8 cellular contexts compared by ENCODE assay signal in genomic region chr18:13381331-13381730, GRCh38.
DNase-seq lines count a peak whose midpoint lies in the region; ATAC-seq, FAIRE-seq and TF ChIP-seq lines count a peak whose summit lies in the region.
"Had no signal": no experiment of that assay in that cellular context is flagged by ENCODE, and none has a peak within 500 bp of the region (broad histone marks: within the 10 kb centered on the region; RNA-seq: fewer than 3 reads in every experiment).

No MANE protein-coding gene starts in this region.

- peak overlapping the region in 1 of 2 donors; percentile 70 for H3K4me3 ChIP-seq in kidney (ENCODE audit: low read length in 2 of 2)

- TF ChIP-seq CTCF in kidney (IDR thresholded peaks at IDR 0.05; ENCODE audit: borderline replicate concordance, extremely low read depth, insufficient read depth), result no peak

- peak overlapping the region; percentile 98 for H3K27ac Mint-ChIP-seq in activated T-helper 1 cell treated with anti-CD3 and anti-CD28 coated beads, Interleukin-12 subunit alpha, Interleukin-12 subunit beta, Interleukin-2, Interleukin-4 antibody, amounts not matched to agents 30 ng/mL and 10 ng/mL and 1 ng/mL, durations not matched to agents 14 hours and 24 hours and 36 hours
- peak overlapping the region; percentile 90 for H3K27ac Mint-ChIP-seq in stimulated activated memory B cell treated with anti-CD40 and anti-IgM and Interleukin-4, amounts not matched to agents 10 μg/mL and 1 μg/mL and 100 μg/mL, for 72 hours

- DNase-seq in activated T-helper 1 cell treated with anti-CD3 and anti-CD28 coated beads, Interleukin-12 subunit alpha, Interleukin-12 subunit beta, Interleukin-2, Interleukin-4 antibody, amounts not matched to agents 30 ng/mL and 10 ng/mL and 1 ng/mL, durations not matched to agents 14 hours and 24 hours and 36 hours (ENCODE audit: low spot score), result no peak
- DNase-seq in kidney (peak; percentile 37), hypothalamus (lab: John Stamatoyannopoulos, UW) (no peak), DMS 273 treated with DMSO at 0.1 percent for 48 hours (lab: John Stamatoyannopoulos, UW) (no peak)
- DNase-seq: GDM1 had no signal

- peak overlapping the region; percentile 93 for H3K27ac ChIP-seq in kidney (ENCODE audit: low read depth in 2 of 2, low read length in 2 of 2)

- H3K9ac ChIP-seq in kidney (ENCODE audit: low read length in 2 of 2), result peak overlapping the region in 1 of 2 donors; percentile 81

- FAIRE-seq in kidney (lab: Jason Lieb, UNC), result no peak

- peaks cover 17 to 24% of the 10 kb centered on the region in 2 donors for H3K4me1 ChIP-seq in kidney (ENCODE audit: control insufficient read depth in 1 of 2, insufficient read depth in 1 of 2, low read depth in 1 of 2, low read length in 2 of 2)

- ATAC-seq in HG03159 (IDR thresholded peaks at IDR 0.05; ENCODE audit: unreplicated experiment), result peak; percentile 12
- ATAC-seq in stimulated activated memory B cell treated with anti-CD40 and anti-IgM and Interleukin-4, amounts not matched to agents 10 μg/mL and 1 μg/mL and 100 μg/mL, for 72 hours, result no peak
- ATAC-seq in HG02870 (IDR thresholded peaks at IDR 0.05; ENCODE audit: unreplicated experiment), result no peak

- peaks cover 59% of the 10 kb centered on the region for H3K4me1 Mint-ChIP-seq in activated T-helper 1 cell treated with anti-CD3 and anti-CD28 coated beads, Interleukin-12 subunit alpha, Interleukin-12 subunit beta, Interleukin-2, Interleukin-4 antibody, amounts not matched to agents 30 ng/mL and 10 ng/mL and 1 ng/mL, durations not matched to agents 14 hours and 24 hours and 36 hours (ENCODE audit: low read depth)
- H3K4me1 Mint-ChIP-seq in stimulated activated memory B cell treated with anti-CD40 and anti-IgM and Interleukin-4, amounts not matched to agents 10 μg/mL and 1 μg/mL and 100 μg/mL, for 72 hours, result peaks cover 39% of the 10 kb centered on the region

- H3K9me3 ChIP-seq in kidney (ENCODE audit: control insufficient read depth in 1 of 2, low read length in 2 of 2), result no peaks in the 10 kb centered on the region

- H3K4me3 Mint-ChIP-seq in activated T-helper 1 cell treated with anti-CD3 and anti-CD28 coated beads, Interleukin-12 subunit alpha, Interleukin-12 subunit beta, Interleukin-2, Interleukin-4 antibody, amounts not matched to agents 30 ng/mL and 10 ng/mL and 1 ng/mL, durations not matched to agents 14 hours and 24 hours and 36 hours, result peak overlapping the region; percentile 79
- peak overlapping the region; percentile 73 for H3K4me3 Mint-ChIP-seq in stimulated activated memory B cell treated with anti-CD40 and anti-IgM and Interleukin-4, amounts not matched to agents 10 μg/mL and 1 μg/mL and 100 μg/mL, for 72 hours

- H3K9me3 Mint-ChIP-seq in activated T-helper 1 cell treated with anti-CD3 and anti-CD28 coated beads, Interleukin-12 subunit alpha, Interleukin-12 subunit beta, Interleukin-2, Interleukin-4 antibody, amounts not matched to agents 30 ng/mL and 10 ng/mL and 1 ng/mL, durations not matched to agents 14 hours and 24 hours and 36 hours, result no peaks in the 10 kb centered on the region
- no peaks in the 10 kb centered on the region for H3K9me3 Mint-ChIP-seq in stimulated activated memory B cell treated with anti-CD40 and anti-IgM and Interleukin-4, amounts not matched to agents 10 μg/mL and 1 μg/mL and 100 μg/mL, for 72 hours

- no peaks in the 10 kb centered on the region for H3K36me3 ChIP-seq in kidney (ENCODE audit: control insufficient read depth in 1 of 2, insufficient read depth in 2 of 2, low read length in 2 of 2)

- peaks cover 6% of the 10 kb centered on the region for H3K36me3 Mint-ChIP-seq in activated T-helper 1 cell treated with anti-CD3 and anti-CD28 coated beads, Interleukin-12 subunit alpha, Interleukin-12 subunit beta, Interleukin-2, Interleukin-4 antibody, amounts not matched to agents 30 ng/mL and 10 ng/mL and 1 ng/mL, durations not matched to agents 14 hours and 24 hours and 36 hours (ENCODE audit: low read depth)
- H3K36me3 Mint-ChIP-seq in stimulated activated memory B cell treated with anti-CD40 and anti-IgM and Interleukin-4, amounts not matched to agents 10 μg/mL and 1 μg/mL and 100 μg/mL, for 72 hours, result no peaks in the 10 kb centered on the region

- H3K27me3 Mint-ChIP-seq in activated T-helper 1 cell treated with anti-CD3 and anti-CD28 coated beads, Interleukin-12 subunit alpha, Interleukin-12 subunit beta, Interleukin-2, Interleukin-4 antibody, amounts not matched to agents 30 ng/mL and 10 ng/mL and 1 ng/mL, durations not matched to agents 14 hours and 24 hours and 36 hours (ENCODE audit: insufficient read depth), result peaks cover 4% of the 10 kb centered on the region
- H3K27me3 Mint-ChIP-seq in stimulated activated memory B cell treated with anti-CD40 and anti-IgM and Interleukin-4, amounts not matched to agents 10 μg/mL and 1 μg/mL and 100 μg/mL, for 72 hours, result no peaks in the 10 kb centered on the region

- intact Hi-C loops in activated T-helper 1 cell treated with anti-CD3 and anti-CD28 coated beads, Interleukin-12 subunit alpha, Interleukin-12 subunit beta, Interleukin-2, Interleukin-4 antibody, amounts not matched to agents 30 ng/mL and 10 ng/mL and 1 ng/mL, durations not matched to agents 14 hours and 24 hours and 36 hours (cut with micrococcal nuclease), result loop anchor here (5.0 kb wide), 1 partner anchor 434 kb away; the partner anchor contains the start of gene SEH1L
- intact Hi-C loops in kidney (cut with DNase I), result no loop called here
